21 cellular contexts compared by ENCODE assay signal in the genomic region with DNA sequence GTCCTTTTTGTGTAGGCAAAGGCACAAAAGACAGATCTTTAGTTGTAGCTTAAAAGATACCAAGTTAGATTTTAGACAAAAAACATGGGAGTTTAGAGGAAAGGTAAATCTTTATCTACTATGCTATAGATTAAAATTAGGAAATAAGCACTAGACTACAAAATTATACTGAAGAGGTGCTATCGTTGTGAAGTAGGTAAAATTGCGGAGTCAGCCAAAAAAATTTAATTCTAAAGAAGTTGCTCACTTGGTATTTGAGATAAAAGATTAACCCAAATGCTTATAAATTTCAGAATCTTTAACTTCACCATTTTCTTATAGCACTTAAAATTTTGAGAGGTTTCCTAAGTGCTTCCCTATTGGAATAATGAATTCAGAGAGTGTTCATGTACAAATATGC.
A peak's percentile ranks its signal among the peaks of the same experiment; 100 is the strongest.
DNase-seq lines count a peak whose midpoint lies in the region; ATAC-seq and TF ChIP-seq lines count a peak whose summit lies in the region.
"Had no signal": no experiment of that assay in that cellular context is flagged by ENCODE, and none has a peak within 500 bp of the region (broad histone marks: within the 10 kb centered on the region; RNA-seq: fewer than 3 reads in every experiment).

No MANE protein-coding gene starts in this region.

- H3K9me3 Mint-ChIP-seq in neural progenitor cell = no peaks in the 10 kb centered on the region

- H3K9ac ChIP-seq in SK-N-SH = no peak overlapping the region
- no peak overlapping the region for H3K9ac ChIP-seq in GM23248
- no peak overlapping the region for H3K9ac ChIP-seq in OCI-LY1 (ENCODE audit: low read length)
- H3K9ac ChIP-seq in neural progenitor cell = no peak overlapping the region

- DNase-seq in SK-N-SH (no peak), GM23248 (no peak), neural progenitor cell (ENCODE audit: low spot score) (no peak), HuH-7.5 (ENCODE audit: low spot score) (no peak), SKM-1 treated with dmso at 0.1 percent for 144 hours (lab: John Stamatoyannopoulos, UW; ENCODE audit: unreplicated experiment) (no peak)
- DNase-seq: CD4-positive, CD25-positive, alpha-beta regulatory T cell; COR-L47; DMS 273 treated with DMSO at 0.1 percent for 48 hours; DND-41; HFFc6; MV-4-11; NCI-H1694 treated with DMSO at 0.1 percent for 48 hours; NCI-H748 treated with DMSO at 0.1 percent for 48 hours; PC-9; SW 1271 had no signal

- TF ChIP-seq CTCF in SK-N-SH (IDR thresholded peaks at IDR 0.05) (no peak), OCI-LY1 (IDR thresholded peaks at IDR 0.05; ENCODE audit: low read length) (no peak), neural progenitor cell (IDR thresholded peaks at IDR 0.05) (no peak)

- in situ Hi-C loops in GM23248 (cut with MboI) = no loop called here

- no peak for TF ChIP-seq RAD21 in SK-N-SH (IDR thresholded peaks at IDR 0.05; ENCODE audit: low read length)

- H3K4me1 Mint-ChIP-seq in neural progenitor cell = no peaks in the 10 kb centered on the region
- H3K4me1 Mint-ChIP-seq: CD4-positive, CD25-positive, alpha-beta regulatory T cell had no signal

- POLR2A ChIA-PET in SK-N-SH (lab: Yijun Ruan, JAX) = no interaction called here

- H3F3A ChIP-seq in SK-N-SH (replicated peaks; ENCODE audit: insufficient read depth) = no peaks in the 10 kb centered on the region
- H3F3A ChIP-seq in GM23248 (ENCODE audit: insufficient read depth) = no peaks in the 10 kb centered on the region
- H3F3A ChIP-seq in OCI-LY1 (ENCODE audit: insufficient read depth, low read length) = no peaks in the 10 kb centered on the region
- peaks cover 2% of the 10 kb centered on the region for H3F3A ChIP-seq in neural progenitor cell (ENCODE audit: low read depth)

- no peak overlapping the region for H3K27ac Mint-ChIP-seq in neural progenitor cell
- H3K27ac Mint-ChIP-seq: CD4-positive, CD25-positive, alpha-beta regulatory T cell; HFFc6 had no signal

- no peaks in the 10 kb centered on the region for H3K36me3 Mint-ChIP-seq in neural progenitor cell
- H3K36me3 Mint-ChIP-seq: CD4-positive, CD25-positive, alpha-beta regulatory T cell had no signal

- CTCF ChIA-PET in SK-N-SH (lab: Yijun Ruan, JAX) = interaction anchor here (0.5 kb wide), 1 partner anchor 460 kb away, joined by 3 read pairs; no protein-coding TSS in a partner anchor

- H3K79me2 ChIP-seq in SK-N-SH (ENCODE audit: insufficient read depth) (no peaks in the 10 kb centered on the region), GM23248 (ENCODE audit: insufficient read depth) (no peaks in the 10 kb centered on the region), OCI-LY1 (ENCODE audit: insufficient read depth, low read length) (no peaks in the 10 kb centered on the region), neural progenitor cell (ENCODE audit: low read depth) (no peaks in the 10 kb centered on the region)

- H3K27me3 Mint-ChIP-seq in neural progenitor cell (ENCODE audit: insufficient read depth, low read depth) = no peaks in the 10 kb centered on the region
- H3K27me3 Mint-ChIP-seq: CD4-positive, CD25-positive, alpha-beta regulatory T cell had no signal

- no peak overlapping the region for H3K27ac ChIP-seq in SK-N-SH (ENCODE audit: low read depth in 2 of 2, low read length in 1 of 2)
- H3K27ac ChIP-seq in GM23248 = no peak overlapping the region
- no peak overlapping the region for H3K27ac ChIP-seq in OCI-LY1 (ENCODE audit: low read depth, low read length, poor library complexity, severe bottlenecking)
- no peak overlapping the region for H3K27ac ChIP-seq in neural progenitor cell
- H3K27ac ChIP-seq: 22Rv1, HL-60, PC-9, RWPE1 had no signal

- H3K9me2 ChIP-seq in SK-N-SH (no peaks in the 10 kb centered on the region), GM23248 (ENCODE audit: insufficient read depth) (no peaks in the 10 kb centered on the region), OCI-LY1 (ENCODE audit: low read depth, low read length) (no peaks in the 10 kb centered on the region)

- H3K4me3 ChIP-seq in SK-N-SH (ENCODE audit: low read depth in 2 of 2, low read length in 1 of 2) (no peak overlapping the region; a peak in 1 of 4 replicates), GM23248 (no peak overlapping the region), OCI-LY1 (ENCODE audit: low read depth, low read length, poor library complexity, severe bottlenecking) (peak overlapping the region; percentile 15), neural progenitor cell (no peak overlapping the region)
- H3K4me3 ChIP-seq: PC-9 had no signal

- 4% methylated on average over 2 of the region's 2 CpGs for WGBS in SK-N-SH (ENCODE audit: low lambda C conversion rate)
- WGBS in GM23248 (ENCODE audit: low coverage in 1 of 2, low lambda C conversion rate in 2 of 2, missing lambda C conversion rate in 2 of 2), 2 experiments = 33 to 37% methylated on average over 2 of the region's 2 CpGs

- peak overlapping the region; percentile 7; the same call in 1 of the 2 replicates for H2AFZ ChIP-seq in SK-N-SH (ENCODE audit: low read depth)
- peak overlapping the region; percentile 64 for H2AFZ ChIP-seq in GM23248
- H2AFZ ChIP-seq in OCI-LY1 (ENCODE audit: low read length) = peak overlapping the region; percentile 71
- peak overlapping the region; percentile 36 for H2AFZ ChIP-seq in neural progenitor cell (replicated peaks)
- H2AFZ ChIP-seq: PC-9 had no signal

- H4K20me1 ChIP-seq in SK-N-SH (ENCODE audit: insufficient read depth) = no peaks in the 10 kb centered on the region
- no peaks in the 10 kb centered on the region for H4K20me1 ChIP-seq in GM23248 (ENCODE audit: insufficient read depth)
- H4K20me1 ChIP-seq in OCI-LY1 (ENCODE audit: insufficient read depth, low read length) = no peaks in the 10 kb centered on the region
- no peaks in the 10 kb centered on the region for H4K20me1 ChIP-seq in neural progenitor cell (ENCODE audit: low read depth)

- H3K4me1 ChIP-seq in SK-N-SH (ENCODE audit: control insufficient read depth in 1 of 2, insufficient read depth in 2 of 2, low read depth in 1 of 2, low read length in 1 of 2) (no peaks in the 10 kb centered on the region), GM23248 (ENCODE audit: insufficient read depth) (no peaks in the 10 kb centered on the region), OCI-LY1 (ENCODE audit: insufficient read depth, low read length, severe bottlenecking) (peaks cover 11% of the 10 kb centered on the region), neural progenitor cell (peaks cover 7% of the 10 kb centered on the region)

- H3K27me3 ChIP-seq in SK-N-SH (ENCODE audit: insufficient read depth) (no peaks in the 10 kb centered on the region), GM23248 (replicated peaks; ENCODE audit: insufficient read depth) (no peaks in the 10 kb centered on the region), OCI-LY1 (ENCODE audit: insufficient read depth, low read length) (no peaks in the 10 kb centered on the region), neural progenitor cell (no peaks in the 10 kb centered on the region)

- no peak for TF ChIP-seq EP300 in SK-N-SH (IDR thresholded peaks at IDR 0.05; ENCODE audit: borderline replicate concordance in 1 of 2, low read depth in 1 of 2, low read length in 1 of 2)

- H3K4me3 Mint-ChIP-seq in neural progenitor cell = no peak overlapping the region
- H3K4me3 Mint-ChIP-seq: CD4-positive, CD25-positive, alpha-beta regulatory T cell; HFFc6 had no signal

- ATAC-seq in SK-N-SH treated with all-trans-retinoic acid at 6 μM for 48 hours (no peak), GM18907 (IDR thresholded peaks at IDR 0.05; ENCODE audit: unreplicated experiment) (no peak)

- H3K9me3 ChIP-seq in SK-N-SH = no peaks in the 10 kb centered on the region
- no peaks in the 10 kb centered on the region for H3K9me3 ChIP-seq in GM23248 (ENCODE audit: low read depth)
- H3K9me3 ChIP-seq in OCI-LY1 (ENCODE audit: low read length) = no peaks in the 10 kb centered on the region
- H3K9me3 ChIP-seq in neural progenitor cell (ENCODE audit: low read depth) = no peaks in the 10 kb centered on the region

- H3K4me2 ChIP-seq in SK-N-SH (no peak overlapping the region), GM23248 (ENCODE audit: unreplicated experiment) (no peak overlapping the region), OCI-LY1 (ENCODE audit: low read length) (peak overlapping the region; percentile 33), neural progenitor cell (no peak overlapping the region)
- H3K4me2 ChIP-seq: PC-9 had no signal

- H3K36me3 ChIP-seq in SK-N-SH (replicated peaks in 1 of 2; ENCODE audit: control insufficient read depth in 1 of 2, insufficient read depth in 2 of 2, low read length in 1 of 2) (no peaks in the 10 kb centered on the region), GM23248 (ENCODE audit: low read depth) (no peaks in the 10 kb centered on the region), OCI-LY1 (ENCODE audit: insufficient read depth, low read length) (no peaks in the 10 kb centered on the region), neural progenitor cell (no peaks in the 10 kb centered on the region)

TF ChIP-seq in SK-N-SH, 30 proteins besides CTCF, POLR2A, EP300 and RAD21 (continues in another document):
- TF ChIP-seq TCF12 (IDR thresholded peaks at IDR 0.05) (no peak), USF1 (IDR thresholded peaks at IDR 0.05; ENCODE audit: borderline replicate concordance, low read depth) (no peak), FOSL2 (IDR thresholded peaks at IDR 0.05; ENCODE audit: borderline replicate concordance, low read depth) (no peak), RCOR1 (IDR thresholded peaks at IDR 0.05; ENCODE audit: low read length) (no peak), JUND (IDR thresholded peaks at IDR 0.05) (no peak)

TF ChIP-seq in SK-N-SH treated with all-trans-retinoic acid at 6 μM for 48 hours, 23 proteins besides CTCF, POLR2A, EP300 and RAD21 (continues in another document):
- TF ChIP-seq ZFP30 (CRISPR knock-in tag; IDR thresholded peaks at IDR 0.05) (no peak), ZFP3 (CRISPR knock-in tag; IDR thresholded peaks at IDR 0.05) (no peak), GLIS3 (CRISPR knock-in tag; IDR thresholded peaks at IDR 0.05) (no peak)
- TF ChIP-seq, protein P1, sequence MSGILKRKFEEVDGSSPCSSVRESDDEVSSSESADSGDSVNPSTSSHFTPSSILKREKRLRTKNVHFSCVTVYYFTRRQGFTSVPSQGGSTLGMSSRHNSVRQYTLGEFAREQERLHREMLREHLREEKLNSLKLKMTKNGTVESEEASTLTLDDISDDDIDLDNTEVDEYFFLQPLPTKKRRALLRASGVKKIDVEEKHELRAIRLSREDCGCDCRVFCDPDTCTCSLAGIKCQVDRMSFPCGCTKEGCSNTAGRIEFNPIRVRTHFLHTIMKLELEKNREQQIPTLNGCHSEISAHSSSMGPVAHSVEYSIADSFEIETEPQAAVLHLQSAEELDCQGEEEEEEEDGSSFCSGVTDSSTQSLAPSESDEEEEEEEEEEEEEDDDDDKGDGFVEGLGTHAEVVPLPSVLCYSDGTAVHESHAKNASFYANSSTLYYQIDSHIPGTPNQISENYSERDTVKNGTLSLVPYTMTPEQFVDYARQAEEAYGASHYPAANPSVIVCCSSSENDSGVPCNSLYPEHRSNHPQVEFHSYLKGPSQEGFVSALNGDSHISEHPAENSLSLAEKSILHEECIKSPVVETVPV (CRISPR knock-in tag; IDR thresholded peaks at IDR 0.05) = no peak

Comparison
In these comparisons a context has a peak if more than half of its experiments do, and no peak if none do; other contexts are left out.
1. H2AFZ ChIP-seq: peak in every context shown above with its lines; median percentile 71 in OCI-LY1; 64 in GM23248; 36 in neural progenitor cell; 7 in SK-N-SH.